Comparison of ENCODE assay signal across 17 cellular contexts in genomic region chr11:773830-774229, GRCh38. TPM values are rescaled to one million over a fixed set of nuclear protein-coding genes. Genes with fewer than 3 reads are reported as not detected.
DNase-seq lines count a peak whose midpoint lies in the region; ATAC-seq, FAIRE-seq and TF ChIP-seq lines count a peak whose summit lies in the region.
"Had no signal": no experiment of that assay in that cellular context is flagged by ENCODE, and none has a peak within 500 bp of the region (broad histone marks: within the 10 kb centered on the region; RNA-seq: fewer than 3 reads in every experiment).

No MANE protein-coding gene starts in this region.

- H3K23me2 ChIP-seq in H1 (ENCODE audit: low read depth, low read length), result peaks cover 13% of the 10 kb centered on the region; the same call in 1 of the 2 replicates

- H3K4me1 Mint-ChIP-seq in Calu3 (ENCODE audit: low read depth, unreplicated experiment), result peaks cover 13% of the 10 kb centered on the region
- H3K4me1 Mint-ChIP-seq in activated CD8-positive, alpha-beta T cell treated with anti-CD3 and anti-CD28 coated beads, Interleukin-2, amount 10 ng/mL, durations not matched to agents 7 days and 5 days (ENCODE audit: low read depth), result peaks cover 18% of the 10 kb centered on the region

- DNase-seq in Calu3, result no peak
- DNase-seq in H1 (ENCODE audit: low read depth in 1 of 2, low spot score in 2 of 2), result no peak
- DNase-seq in substantia nigra (lab: John Stamatoyannopoulos, UW), result no peak
- DNase-seq in activated CD8-positive, alpha-beta T cell treated with anti-CD3 and anti-CD28 coated beads, Interleukin-2, amount 10 ng/mL, durations not matched to agents 7 days and 5 days, result no peak
- DNase-seq: CD4-positive, alpha-beta T cell; H9; MV-4-11; NCI-H1436; NCI-H2029 treated with DMSO at 0.1 percent for 48 hours; NCI-H2171 treated with DMSO at 0.1 percent for 48 hours; NCI-H446 treated with DMSO at 0.1 percent for 48 hours; PC-3 had no signal

- no peak for TF ChIP-seq RAD21 in H1 (IDR thresholded peaks at IDR 0.05 in 1 of 2, conservative IDR thresholded peaks at IDR 0.05 in 1 of 2; ENCODE audit: low read depth in 2 of 2, low read length in 2 of 2)

- no peak overlapping the region for H2BK20ac ChIP-seq in H1 (ENCODE audit: low read length)

- no peak overlapping the region for H4K5ac ChIP-seq in H1 (ENCODE audit: insufficient read length, low read depth, low read length)

- no peak overlapping the region for H3K56ac ChIP-seq in H1 (replicated peaks; ENCODE audit: insufficient read length, low read depth, low read length)

- no peak for TF ChIP-seq CTCF in Calu3 (IDR thresholded peaks at IDR 0.05; ENCODE audit: unreplicated experiment)
- no peak for TF ChIP-seq CTCF in VCaP (conservative IDR thresholded peaks at IDR 0.05)
- TF ChIP-seq CTCF in H1 (IDR thresholded peaks at IDR 0.05; ENCODE audit: control extremely low read depth in 1 of 3, insufficient read depth in 1 of 3, low read depth in 1 of 3, low read length in 3 of 3), result no peak

- no peaks in the 10 kb centered on the region for H3K27me3 ChIP-seq in H1 (replicated peaks in 1 of 4; ENCODE audit: control insufficient read depth in 3 of 4, extremely low read depth in 1 of 4, insufficient read depth in 3 of 4, low read length in 3 of 4)

- H2BK120ac ChIP-seq in H1 (replicated peaks; ENCODE audit: low read depth, low read length), result no peak overlapping the region

- FAIRE-seq in H1 (lab: Jason Lieb, UNC), result no peak
- FAIRE-seq: HTR-8/SVneo had no signal

- peaks cover 16 to 27% of the 10 kb centered on the region in 2 experiments for H4K20me1 ChIP-seq in H1 (replicated peaks in 1 of 2; ENCODE audit: control insufficient read depth in 1 of 2, insufficient read depth in 2 of 2, low read length in 2 of 2)

- intact Hi-C loops in Calu3 (cut with micrococcal nuclease; ENCODE audit: unreplicated experiment), result no loop called here

- no peak overlapping the region for H3K14ac ChIP-seq in H1 (ENCODE audit: insufficient read length)

- H3K4ac ChIP-seq in H1 (replicated peaks; ENCODE audit: insufficient read length, low read depth, low read length), result no peak overlapping the region

- H4K8ac ChIP-seq in H1 (ENCODE audit: extremely low read depth, insufficient read depth, low read length), result peak overlapping the region; percentile 35

- ATAC-seq in activated CD8-positive, alpha-beta T cell treated with anti-CD3 and anti-CD28 coated beads, Interleukin-2, amount 10 ng/mL, durations not matched to agents 7 days and 5 days, result no peak
- ATAC-seq in HG02938 (IDR thresholded peaks at IDR 0.05; ENCODE audit: unreplicated experiment), result no peak
- ATAC-seq in HG02623 (IDR thresholded peaks at IDR 0.05; ENCODE audit: unreplicated experiment), result no peak
- ATAC-seq: PC-3 had no signal

- peaks cover 67% of the 10 kb centered on the region for H3K36me3 Mint-ChIP-seq in Calu3 (ENCODE audit: insufficient read depth, unreplicated experiment)
- peaks cover 8% of the 10 kb centered on the region for H3K36me3 Mint-ChIP-seq in activated CD8-positive, alpha-beta T cell treated with anti-CD3 and anti-CD28 coated beads, Interleukin-2, amount 10 ng/mL, durations not matched to agents 7 days and 5 days (ENCODE audit: low read depth)

- H3K79me2 ChIP-seq in H1 (ENCODE audit: control insufficient read depth in 1 of 2, insufficient read depth in 2 of 2, low read length in 2 of 2), result peaks cover 7 to 43% of the 10 kb centered on the region in 2 experiments; a peak in 3 of 4 replicates

- no peak overlapping the region for H3K23ac ChIP-seq in H1 (ENCODE audit: insufficient read length)

- H4K91ac ChIP-seq in H1 (replicated peaks; ENCODE audit: insufficient read length, low read length), result no peak overlapping the region

- H2BK15ac ChIP-seq in H1 (ENCODE audit: low read length), result no peak overlapping the region

- no peaks in the 10 kb centered on the region for H3K9me3 Mint-ChIP-seq in Calu3 (ENCODE audit: low read depth, unreplicated experiment)
- H3K9me3 Mint-ChIP-seq in activated CD8-positive, alpha-beta T cell treated with anti-CD3 and anti-CD28 coated beads, Interleukin-2, amount 10 ng/mL, durations not matched to agents 7 days and 5 days (ENCODE audit: insufficient read depth), result no peaks in the 10 kb centered on the region
- H3K9me3 Mint-ChIP-seq: CD4-positive, alpha-beta T cell; H9 had no signal

- 0 out of 2 replicates have a peak, but pooled peaks cover 6% of the 10 kb centered on the region for H3K79me1 ChIP-seq in H1 (ENCODE audit: low read depth, low read length)

- H3K27ac Mint-ChIP-seq in Calu3 (ENCODE audit: unreplicated experiment), result peak overlapping the region; percentile 60
- H3K27ac Mint-ChIP-seq in activated CD8-positive, alpha-beta T cell treated with anti-CD3 and anti-CD28 coated beads, Interleukin-2, amount 10 ng/mL, durations not matched to agents 7 days and 5 days, result no peak overlapping the region
- H3K27ac Mint-ChIP-seq: CD4-positive, alpha-beta T cell had no signal

- H3K27ac ChIP-seq in VCaP (peak overlapping the region; percentile 2; the same call in 1 of the 2 replicates), H1 (ENCODE audit: low read depth, low read length) (no peak overlapping the region; the same call in 1 of the 2 replicates), substantia nigra (ENCODE audit: low read depth, low read length, poor library complexity, severe bottlenecking) (peak overlapping the region; percentile 92)
- H3K27ac ChIP-seq: HL-60 had no signal

- H3K4me3 ChIP-seq in H1 (ENCODE audit: extremely low read depth in 1 of 4, insufficient read depth in 2 of 4, low read depth in 3 of 4, low read length in 4 of 4), result no peak overlapping the region

- no peak for TF ChIP-seq EP300 in H1 (IDR thresholded peaks at IDR 0.05; ENCODE audit: borderline replicate concordance in 1 of 2, low read depth in 2 of 2, low read length in 2 of 2)

- H3K4me1 ChIP-seq in H1 (replicated peaks in 1 of 4; ENCODE audit: control insufficient read depth in 3 of 4, insufficient read depth in 4 of 4, low read length in 3 of 4), result peaks cover 0 to 15% (median 7%) of the 10 kb centered on the region in 4 experiments; a peak in 6 of 7 replicates

- H2BK12ac ChIP-seq in H1 (ENCODE audit: low read depth, low read length), result no peak overlapping the region

- H3K9ac ChIP-seq in H1 (replicated peaks in 1 of 4; ENCODE audit: extremely low read depth in 1 of 4, low read depth in 3 of 4, low read length in 3 of 4), result no peak overlapping the region

- no peak for TF ChIP-seq POLR2A in H1 (IDR thresholded peaks at IDR 0.05; ENCODE audit: control extremely low read depth in 1 of 2, low read depth in 2 of 2, low read length in 2 of 2)

- H2BK5ac ChIP-seq in H1 (ENCODE audit: low read depth, low read length), result no peak overlapping the region

- WGBS in H1 (ENCODE audit: extremely low coverage in 1 of 2, insufficient coverage in 1 of 2, insufficient read length in 1 of 2, insufficient replicate concordance in 2 of 2, low coverage in 1 of 2, low lambda C conversion rate in 2 of 2, missing lambda C conversion rate in 1 of 2), 2 experiments, result 93% methylated on average over 9 of the region's 9 CpGs; no CpG with 5 or more reads in 1 of the 2 experiments

- no peaks in the 10 kb centered on the region for H3K27me3 Mint-ChIP-seq in Calu3 (ENCODE audit: unreplicated experiment)
- H3K27me3 Mint-ChIP-seq in activated CD8-positive, alpha-beta T cell treated with anti-CD3 and anti-CD28 coated beads, Interleukin-2, amount 10 ng/mL, durations not matched to agents 7 days and 5 days (ENCODE audit: low read depth), result no peaks in the 10 kb centered on the region
- H3K27me3 Mint-ChIP-seq: CD4-positive, alpha-beta T cell had no signal

- BruUV-seq in Calu3 (replicated peaks; lab: Mats Ljungman, UMichigan), result no TSS peak

- H3K4me3 Mint-ChIP-seq in Calu3 (ENCODE audit: low read depth, unreplicated experiment), result no peak overlapping the region
- H3K4me3 Mint-ChIP-seq in activated CD8-positive, alpha-beta T cell treated with anti-CD3 and anti-CD28 coated beads, Interleukin-2, amount 10 ng/mL, durations not matched to agents 7 days and 5 days, result no peak overlapping the region
- H3K4me3 Mint-ChIP-seq: H9 had no signal

- POLR2A ChIA-PET in H1 (lab: Charles Lee; ENCODE audit: partially characterized antibody), result interaction anchor here (0.7 to 35.3 kb wide), 5 partner anchors 17 to 49 kb away, joined by 3 to 636 read pairs (median 3); partner anchors contain the start of gene TALDO1
- POLR2A ChIA-PET in activated CD8-positive, alpha-beta T cell treated with anti-CD3 and anti-CD28 coated beads, Interleukin-2, amount 10 ng/mL, durations not matched to agents 7 days and 5 days (lab: Charles Lee), result interaction anchor here (0.8 to 1.3 kb wide), 2 partner anchors 23 to 26 kb away, joined by 3 to 4 read pairs; no protein-coding TSS in a partner anchor

- no peaks in the 10 kb centered on the region for H3K9me3 ChIP-seq in H1 (ENCODE audit: insufficient read depth in 2 of 2, low read depth in 1 of 2, low read length in 1 of 2)

- H3K36me3 ChIP-seq in H1 (ENCODE audit: control insufficient read depth in 2 of 4, insufficient read depth in 4 of 4, low read length in 3 of 4), result peaks cover 4 to 21% (median 16%) of the 10 kb centered on the region in 4 experiments; a peak in 7 of 8 replicates

- H3K4me2 ChIP-seq in H1 (ENCODE audit: insufficient read depth in 1 of 2, low read depth in 2 of 2, low read length in 2 of 2), result no peak overlapping the region

- no peak overlapping the region for H3K18ac ChIP-seq in H1 (ENCODE audit: extremely low read depth, low read length)

- H2AK5ac ChIP-seq in H1 (ENCODE audit: low read depth, low read length), result no peak overlapping the region

- CTCF ChIA-PET in Calu3 (lab: Charles Lee) (no interaction called here), H1 (lab: Charles Lee; ENCODE audit: partially characterized antibody) (interaction anchor here (1.0 to 1.2 kb wide), 3 partner anchors 9 to 16 kb away, joined by 4 read pairs; partner anchors contain the start of gene CEND1)
- CTCF ChIA-PET in activated CD8-positive, alpha-beta T cell treated with anti-CD3 and anti-CD28 coated beads, Interleukin-2, amount 10 ng/mL, durations not matched to agents 7 days and 5 days (lab: Charles Lee), result no interaction called here

- no peak overlapping the region for H2AFZ ChIP-seq in H1 (ENCODE audit: low read length)

RNA-seq across cellular contexts. Expression of gene GATD1, which starts 3.5 kb away (rescaled TPM):
- total RNA-seq in Calu3 (2022), result 73.8 and 83.3 TPM in 2 replicates
- 47.5 and 54.9 TPM in 2 replicates for total RNA-seq in H1 (2021; fragmentation: NEBNext Ultra II Directional; extraction: Animal tissue kit (Norgen Biotek cat#: 25700))
- 54.8 and 101 TPM in 2 replicates for polyA plus RNA-seq in H1 (2011; rRNA removed)
- 97.6 TPM for polyA plus RNA-seq in H1 (2011; cell fraction: cytosol; rRNA removed)
- 235 TPM for polyA plus RNA-seq in H1 (2011; cell fraction: nucleus; rRNA removed)
- 34.4 to 62.1 TPM (median 53.0 TPM) in 4 replicates for polyA plus RNA-seq in H1 (2012, experiment 1 of 2)
- polyA plus RNA-seq in H1 (2012, experiment 2 of 2), result 39.0 TPM
- 46.9 TPM for polyA plus RNA-seq in H1 (2013, experiment 1 of 2)
- 40.6 TPM for polyA plus RNA-seq in H1 (2013, experiment 2 of 2)
- 17.0 and 20.4 TPM in 2 replicates for polyA minus RNA-seq in H1 (2011; rRNA and poly(A)+ RNA removed)
- 19.2 TPM for polyA minus RNA-seq in H1 (2011; cell fraction: cytosol; rRNA and poly(A)+ RNA removed)
- polyA minus RNA-seq in H1 (2011; cell fraction: nucleus; rRNA and poly(A)+ RNA removed), result 49.0 TPM
- total RNA-seq in activated CD8-positive, alpha-beta T cell treated with anti-CD3 and anti-CD28 coated beads, Interleukin-2, amount 10 ng/mL, durations not matched to agents 7 days and 5 days, result 10 to 100 TPM; 52.1 to 63.2 TPM

RNA-seq across cellular contexts. Expression of gene CEND1, which starts 16.1 kb away (rescaled TPM):
- not detected in 2 replicates for total RNA-seq in Calu3 (2022)
- 5.0 and 5.7 TPM in 2 replicates for total RNA-seq in H1 (2021; fragmentation: NEBNext Ultra II Directional; extraction: Animal tissue kit (Norgen Biotek cat#: 25700))
- polyA plus RNA-seq in H1 (2011; rRNA removed), result 0.82 and 1.3 TPM in 2 replicates
- polyA plus RNA-seq in H1 (2011; cell fraction: cytosol; rRNA removed), result 0.87 TPM
- 1.7 TPM for polyA plus RNA-seq in H1 (2011; cell fraction: nucleus; rRNA removed)
- 2.2 to 3.9 TPM (median 2.9 TPM) in 4 replicates for polyA plus RNA-seq in H1 (2012, experiment 1 of 2)
- 1.8 TPM for polyA plus RNA-seq in H1 (2012, experiment 2 of 2)
- polyA plus RNA-seq in H1 (2013, experiment 1 of 2), result 1.3 TPM
- polyA plus RNA-seq in H1 (2013, experiment 2 of 2), result 1.7 TPM
- polyA minus RNA-seq in H1 (2011; rRNA and poly(A)+ RNA removed), result not detected in 2 replicates
- 1.6 TPM for polyA minus RNA-seq in H1 (2011; cell fraction: cytosol; rRNA and poly(A)+ RNA removed)
- 0.60 TPM for polyA minus RNA-seq in H1 (2011; cell fraction: nucleus; rRNA and poly(A)+ RNA removed)
- total RNA-seq in activated CD8-positive, alpha-beta T cell treated with anti-CD3 and anti-CD28 coated beads, Interleukin-2, amount 10 ng/mL, durations not matched to agents 7 days and 5 days, result 1 to 10 TPM in 1 of 2 experiments, under 1 TPM in 1; 0.61 to 1.9 TPM
- total RNA-seq: CD4-positive, alpha-beta T cell; PC-3 had no signal

RNA-seq across cellular contexts. Expression of gene SLC25A22, which starts 24.3 kb away (rescaled TPM):
- total RNA-seq in Calu3 (2022), result 44.5 and 53.6 TPM in 2 replicates
- 48.0 and 54.3 TPM in 2 replicates for total RNA-seq in H1 (2021; fragmentation: NEBNext Ultra II Directional; extraction: Animal tissue kit (Norgen Biotek cat#: 25700))
- 31.5 and 52.0 TPM in 2 replicates for polyA plus RNA-seq in H1 (2011; rRNA removed)
- 22.1 TPM for polyA plus RNA-seq in H1 (2011; cell fraction: cytosol; rRNA removed)
- polyA plus RNA-seq in H1 (2011; cell fraction: nucleus; rRNA removed), result 98.2 TPM
- polyA plus RNA-seq in H1 (2012, experiment 1 of 2), result 21.5 to 44.0 TPM (median 35.8 TPM) in 4 replicates
- 29.6 TPM for polyA plus RNA-seq in H1 (2012, experiment 2 of 2)
- polyA plus RNA-seq in H1 (2013, experiment 1 of 2), result 24.3 TPM
- 24.4 TPM for polyA plus RNA-seq in H1 (2013, experiment 2 of 2)
- polyA minus RNA-seq in H1 (2011; rRNA and poly(A)+ RNA removed), result 18.7 and 26.7 TPM in 2 replicates
- polyA minus RNA-seq in H1 (2011; cell fraction: cytosol; rRNA and poly(A)+ RNA removed), result 21.4 TPM
- polyA minus RNA-seq in H1 (2011; cell fraction: nucleus; rRNA and poly(A)+ RNA removed), result 27.1 TPM
- 10 to 100 TPM; 51.2 to 56.4 TPM for total RNA-seq in activated CD8-positive, alpha-beta T cell treated with anti-CD3 and anti-CD28 coated beads, Interleukin-2, amount 10 ng/mL, durations not matched to agents 7 days and 5 days

RNA-seq across cellular contexts. Expression of gene TALDO1, which starts 26.6 kb away (rescaled TPM):
- 359 and 379 TPM in 2 replicates for total RNA-seq in Calu3 (2022)
- total RNA-seq in H1 (2021; fragmentation: NEBNext Ultra II Directional; extraction: Animal tissue kit (Norgen Biotek cat#: 25700)), result 302 and 308 TPM in 2 replicates
- 265 and 293 TPM in 2 replicates for polyA plus RNA-seq in H1 (2011; rRNA removed)
- polyA plus RNA-seq in H1 (2011; cell fraction: cytosol; rRNA removed), result 348 TPM
- polyA plus RNA-seq in H1 (2011; cell fraction: nucleus; rRNA removed), result 319 TPM
- 296 to 332 TPM (median 325 TPM) in 4 replicates for polyA plus RNA-seq in H1 (2012, experiment 1 of 2)
- 421 TPM for polyA plus RNA-seq in H1 (2012, experiment 2 of 2)
- polyA plus RNA-seq in H1 (2013, experiment 1 of 2), result 240 TPM
- 235 TPM for polyA plus RNA-seq in H1 (2013, experiment 2 of 2)
- polyA minus RNA-seq in H1 (2011; rRNA and poly(A)+ RNA removed), result 114 and 141 TPM in 2 replicates
- polyA minus RNA-seq in H1 (2011; cell fraction: cytosol; rRNA and poly(A)+ RNA removed), result 161 TPM
- 71.4 TPM for polyA minus RNA-seq in H1 (2011; cell fraction: nucleus; rRNA and poly(A)+ RNA removed)
- 100 to 1,000 TPM; 278 to 289 TPM for total RNA-seq in activated CD8-positive, alpha-beta T cell treated with anti-CD3 and anti-CD28 coated beads, Interleukin-2, amount 10 ng/mL, durations not matched to agents 7 days and 5 days

RNA-seq across cellular contexts. Expression of gene PIDD1, which starts 31.2 kb away (rescaled TPM):
- total RNA-seq in Calu3 (2022), result 15.9 and 16.3 TPM in 2 replicates
- total RNA-seq in H1 (2021; fragmentation: NEBNext Ultra II Directional; extraction: Animal tissue kit (Norgen Biotek cat#: 25700)), result 18.9 and 24.9 TPM in 2 replicates
- 26.1 and 51.4 TPM in 2 replicates for polyA plus RNA-seq in H1 (2011; rRNA removed)
- polyA plus RNA-seq in H1 (2011; cell fraction: cytosol; rRNA removed), result 30.7 TPM
- polyA plus RNA-seq in H1 (2011; cell fraction: nucleus; rRNA removed), result 219 TPM
- 12.3 to 30.0 TPM (median 25.6 TPM) in 4 replicates for polyA plus RNA-seq in H1 (2012, experiment 1 of 2)
- 17.5 TPM for polyA plus RNA-seq in H1 (2012, experiment 2 of 2)
- polyA plus RNA-seq in H1 (2013, experiment 1 of 2), result 20.9 TPM
- 18.5 TPM for polyA plus RNA-seq in H1 (2013, experiment 2 of 2)
- polyA minus RNA-seq in H1 (2011; rRNA and poly(A)+ RNA removed), result 5.4 and 5.8 TPM in 2 replicates
- 13.4 TPM for polyA minus RNA-seq in H1 (2011; cell fraction: cytosol; rRNA and poly(A)+ RNA removed)
- 47.6 TPM for polyA minus RNA-seq in H1 (2011; cell fraction: nucleus; rRNA and poly(A)+ RNA removed)
- total RNA-seq in activated CD8-positive, alpha-beta T cell treated with anti-CD3 and anti-CD28 coated beads, Interleukin-2, amount 10 ng/mL, durations not matched to agents 7 days and 5 days, result 10 to 100 TPM; 59.3 to 60.5 TPM
